26 cellular contexts compared by ENCODE assay signal in the genomic region with DNA sequence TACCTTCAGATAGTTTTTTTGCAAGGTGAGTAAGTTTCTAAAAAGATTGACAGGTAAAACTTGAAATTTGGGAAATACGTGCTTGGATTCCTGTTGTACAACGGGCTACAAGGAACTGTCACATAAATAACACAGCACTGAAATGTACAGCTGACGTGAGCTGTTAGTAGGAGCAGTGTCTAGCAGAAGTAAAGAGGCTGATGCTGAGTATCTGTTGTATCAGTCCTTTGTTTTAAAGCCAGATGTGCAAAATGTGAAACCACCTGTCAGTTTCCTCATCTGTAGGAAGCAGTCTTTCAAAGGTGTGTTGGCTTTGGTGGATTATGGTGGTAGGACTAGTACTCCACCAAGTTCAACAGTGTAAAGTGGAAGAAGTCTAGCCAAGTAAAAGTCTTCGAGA.
"Had no signal": no experiment of that assay in that cellular context is flagged by ENCODE, and none has a peak within 500 bp of the region (broad histone marks: within the 10 kb centered on the region; RNA-seq: fewer than 3 reads in every experiment).

No MANE protein-coding gene starts in this region.

- H3K36me3 Mint-ChIP-seq: activated CD4-positive, alpha-beta memory T cell treated with anti-CD3 and anti-CD28 coated beads for 36 hours; activated naive CD8-positive, alpha-beta T cell; brain had no signal

- ATAC-seq: activated T-cell treated with anti-CD3 and anti-CD28 coated beads, Interleukin-2, amount 50 U/mL, for 4 hours; T-helper 17 cell had no signal

- H3K27ac Mint-ChIP-seq: activated CD4-positive, alpha-beta memory T cell treated with anti-CD3 and anti-CD28 coated beads for 36 hours; activated CD4-positive, alpha-beta T cell treated with anti-CD3 and anti-CD28 coated beads, Interleukin-2, amount 10 ng/mL, durations not matched to agents 7 days and 5 days; activated naive CD4-positive, alpha-beta T cell treated with anti-CD3 and anti-CD28 coated beads for 36 hours; activated naive CD8-positive, alpha-beta T cell; brain; T-helper 17 cell had no signal

- H3K27me3 Mint-ChIP-seq: activated CD4-positive, alpha-beta memory T cell treated with anti-CD3 and anti-CD28 coated beads for 36 hours; activated naive CD8-positive, alpha-beta T cell; brain; central memory CD8-positive, alpha-beta T cell; T-helper 17 cell had no signal

- DNase-seq: activated CD4-positive, alpha-beta memory T cell treated with anti-CD3 and anti-CD28 coated beads for 36 hours; activated CD4-positive, alpha-beta T cell treated with anti-CD3 and anti-CD28 coated beads, Interleukin-2, amount 10 ng/mL, durations not matched to agents 7 days and 5 days; activated CD4-positive, CD25-positive, alpha-beta regulatory T cell; activated CD8-positive, alpha-beta memory T cell treated with anti-CD3 and anti-CD28 coated beads for 24 hours; activated effector memory CD4-positive, alpha-beta T cell treated with anti-CD3 and anti-CD28 coated beads, Interleukin-2, amount 50 U/mL, for 16 hours; activated naive CD4-positive, alpha-beta T cell treated with anti-CD3 and anti-CD28 coated beads for 36 hours; activated T-cell treated with anti-CD3 and anti-CD28 coated beads, Interleukin-2, amount 50 U/mL, for 4 hours; amygdala; Kasumi-1; NCI-H1048; NCI-H146; NCI-H187 treated with DMSO at 0.1 percent for 48 hours; NCI-H2081 treated with DMSO at 0.1 percent for 48 hours; NCI-H226; NCI-H526; NCI-H774; SHP77 treated with DMSO at 0.1 percent for 48 hours; T-helper 17 cell; T1000 had no signal

- H3K4me1 Mint-ChIP-seq: activated CD4-positive, alpha-beta T cell treated with anti-CD3 and anti-CD28 coated beads, Interleukin-2, amount 10 ng/mL, durations not matched to agents 7 days and 5 days; T-helper 17 cell had no signal

- FAIRE-seq: astrocyte, RCC 7860, TTC549 had no signal

- H3K4me3 Mint-ChIP-seq: activated CD4-positive, alpha-beta memory T cell treated with anti-CD3 and anti-CD28 coated beads for 36 hours; activated CD4-positive, alpha-beta T cell treated with anti-CD3 and anti-CD28 coated beads, Interleukin-2, amount 10 ng/mL, durations not matched to agents 7 days and 5 days; activated naive CD4-positive, alpha-beta T cell treated with anti-CD3 and anti-CD28 coated beads for 36 hours; activated naive CD8-positive, alpha-beta T cell; activated T-cell treated with anti-CD3 and anti-CD28 coated beads, Interleukin-2, amount 50 U/mL, for 4 hours; brain; central memory CD8-positive, alpha-beta T cell; T-helper 17 cell had no signal

- H3K9me3 Mint-ChIP-seq: activated CD4-positive, alpha-beta memory T cell treated with anti-CD3 and anti-CD28 coated beads for 36 hours; activated CD4-positive, alpha-beta T cell treated with anti-CD3 and anti-CD28 coated beads, Interleukin-2, amount 10 ng/mL, durations not matched to agents 7 days and 5 days; activated naive CD4-positive, alpha-beta T cell treated with anti-CD3 and anti-CD28 coated beads for 36 hours; activated T-cell treated with anti-CD3 and anti-CD28 coated beads, Interleukin-2, amount 50 U/mL, for 4 hours; brain; central memory CD8-positive, alpha-beta T cell had no signal

- H3K27ac ChIP-seq: VCaP had no signal
